ENCODE assay signal across 8 cellular contexts in genomic region chr4:170990989-170991589, GRCh38.
DNase-seq lines count a peak whose midpoint lies in the region; ATAC-seq and TF ChIP-seq lines count a peak whose summit lies in the region.

No MANE protein-coding gene starts in this region.

- no peak overlapping the region for H3K4ac ChIP-seq in mesendoderm (ENCODE audit: low read depth, low read length)

- H3K4me3 ChIP-seq in mesendoderm (ENCODE audit: low read length), result no peak overlapping the region

- peak; percentile 81 for ATAC-seq in GM21825 (IDR thresholded peaks at IDR 0.05; ENCODE audit: unreplicated experiment)
- ATAC-seq in activated CD8-positive, alpha-beta memory T cell treated with anti-CD3 and anti-CD28 coated beads, Interleukin-2, amount 10 ng/mL, durations not matched to agents 7 days and 5 days, result no peak

- no CpG with 5 or more reads among the region's 8 CpGs for WGBS in mesendoderm (ENCODE audit: extremely low coverage, insufficient coverage, low lambda C conversion rate)

- no peaks in the 10 kb centered on the region for H3K36me3 ChIP-seq in mesendoderm (ENCODE audit: control insufficient read depth, insufficient read depth, low read length)

- H3K4me2 ChIP-seq in mesendoderm (ENCODE audit: low read length), result no peak overlapping the region

- H2BK15ac ChIP-seq in mesendoderm (replicated peaks; ENCODE audit: low read depth), result no peak overlapping the region

- no peak overlapping the region for H3K4me3 Mint-ChIP-seq in activated CD8-positive, alpha-beta memory T cell treated with anti-CD3 and anti-CD28 coated beads, Interleukin-2, amount 10 ng/mL, durations not matched to agents 7 days and 5 days

- CTCF ChIA-PET in activated CD8-positive, alpha-beta memory T cell treated with anti-CD3 and anti-CD28 coated beads, Interleukin-2, amount 10 ng/mL, durations not matched to agents 7 days and 5 days (lab: Charles Lee), result no interaction called here

- H3K23ac ChIP-seq in mesendoderm (ENCODE audit: low read length), result no peak overlapping the region

- TF ChIP-seq CTCF in GM12874 (IDR thresholded peaks at IDR 0.05; ENCODE audit: insufficient read depth, low read depth, low read length) (peak; percentile 74), VCaP (conservative IDR thresholded peaks at IDR 0.05) (peak; percentile 75)

- H2BK120ac ChIP-seq in mesendoderm (ENCODE audit: low read depth, low read length), result no peak overlapping the region

- DNase-seq in KBM-7 (peak; percentile 77), mesendoderm (peak; percentile 79)
- DNase-seq in stimulated activated CD4-positive, alpha-beta T cell treated with anti-CD3 and anti-CD28 coated beads, Interleukin-4, amount 100 ng/mL, for 1 hour, result no peak
- no peak for DNase-seq in activated CD4-positive, CD25-positive, alpha-beta regulatory T cell (lab: John Stamatoyannopoulos, UW)
- DNase-seq in activated CD8-positive, alpha-beta memory T cell treated with anti-CD3 and anti-CD28 coated beads, Interleukin-2, amount 10 ng/mL, durations not matched to agents 7 days and 5 days, result no peak

- no peak overlapping the region for H2AK5ac ChIP-seq in mesendoderm (ENCODE audit: low read length)

- H3K79me2 ChIP-seq in mesendoderm (ENCODE audit: control insufficient read depth, insufficient read depth, low read length), result no peaks in the 10 kb centered on the region

- no peaks in the 10 kb centered on the region for H3K79me1 ChIP-seq in mesendoderm (ENCODE audit: low read length)

- H3K9me3 Mint-ChIP-seq in activated CD8-positive, alpha-beta memory T cell treated with anti-CD3 and anti-CD28 coated beads, Interleukin-2, amount 10 ng/mL, durations not matched to agents 7 days and 5 days (ENCODE audit: low read depth), result peaks cover 5% of the 10 kb centered on the region

- no peaks in the 10 kb centered on the region for H3K27me3 Mint-ChIP-seq in activated CD8-positive, alpha-beta memory T cell treated with anti-CD3 and anti-CD28 coated beads, Interleukin-2, amount 10 ng/mL, durations not matched to agents 7 days and 5 days

- H3K27ac ChIP-seq in VCaP, result no peak overlapping the region
- no peak overlapping the region for H3K27ac ChIP-seq in mesendoderm (ENCODE audit: low read depth, low read length)

- no peaks in the 10 kb centered on the region for H3K36me3 Mint-ChIP-seq in activated CD8-positive, alpha-beta memory T cell treated with anti-CD3 and anti-CD28 coated beads, Interleukin-2, amount 10 ng/mL, durations not matched to agents 7 days and 5 days

- H3K9ac ChIP-seq in mesendoderm (ENCODE audit: low read length), result no peak overlapping the region

- no peak overlapping the region for H3K18ac ChIP-seq in mesendoderm (ENCODE audit: low read length)

- no peak overlapping the region for H3K27ac Mint-ChIP-seq in activated CD8-positive, alpha-beta memory T cell treated with anti-CD3 and anti-CD28 coated beads, Interleukin-2, amount 10 ng/mL, durations not matched to agents 7 days and 5 days

- H4K5ac ChIP-seq in mesendoderm (ENCODE audit: low read length), result no peak overlapping the region

- H4K8ac ChIP-seq in mesendoderm (ENCODE audit: low read depth, low read length), result no peak overlapping the region

- H2BK5ac ChIP-seq in mesendoderm (ENCODE audit: low read length), result no peak overlapping the region

- no peaks in the 10 kb centered on the region for H3K4me1 ChIP-seq in mesendoderm (ENCODE audit: control insufficient read depth, low read depth, low read length)

- H3K4me1 Mint-ChIP-seq in activated CD8-positive, alpha-beta memory T cell treated with anti-CD3 and anti-CD28 coated beads, Interleukin-2, amount 10 ng/mL, durations not matched to agents 7 days and 5 days, result no peaks in the 10 kb centered on the region

- no peak overlapping the region for H3K56ac ChIP-seq in mesendoderm (ENCODE audit: low read length)

- no peaks in the 10 kb centered on the region for H3K27me3 ChIP-seq in mesendoderm (ENCODE audit: insufficient read depth, low read length, poor library complexity)

- in situ Hi-C loops in KBM-7 (cut with MboI; ENCODE audit: low pct_unique_long_range_greater_than_20kb, low sequenced_read_pairs), result no loop called here

Comparison
In these comparisons a context has a peak if more than half of its experiments do, and no peak if none do; other contexts are left out.
1. DNase-seq: peak in KBM-7 (single experiment) and mesendoderm (single experiment); none in stimulated activated CD4-positive, alpha-beta T cell treated with anti-CD3 and anti-CD28 coated beads, Interleukin-4, amount 100 ng/mL, for 1 hour (single experiment), activated CD4-positive, CD25-positive, alpha-beta regulatory T cell (0 of 4) and activated CD8-positive, alpha-beta memory T cell treated with anti-CD3 and anti-CD28 coated beads, Interleukin-2, amount 10 ng/mL, durations not matched to agents 7 days and 5 days (single experiment).